Comparison of ENCODE assay signal across 10 cellular contexts in genomic region chr6:37515712-37516075, GRCh38. TPM values are rescaled to one million over a fixed set of nuclear protein-coding genes. Genes with fewer than 3 reads are reported as not detected.
DNase-seq lines count a peak whose midpoint lies in the region; ATAC-seq and TF ChIP-seq lines count a peak whose summit lies in the region.
"Had no signal": no experiment of that assay in that cellular context is flagged by ENCODE, and none has a peak within 500 bp of the region (broad histone marks: within the 10 kb centered on the region; RNA-seq: fewer than 3 reads in every experiment).

No MANE protein-coding gene starts in this region.

- no peak for DNase-seq in Calu3
- DNase-seq in NCI-H146 treated with DMSO at 0.1 percent for 48 hours (lab: John Stamatoyannopoulos, UW; ENCODE audit: unreplicated experiment), result peak; percentile 69
- DNase-seq in central memory CD8-positive, alpha-beta T cell (ENCODE audit: low spot score in 2 of 2), result no peak
- no peak for DNase-seq in NCI-H510A treated with DMSO at 0.1 percent for 48 hours (lab: John Stamatoyannopoulos, UW)
- DNase-seq in islet precursor cell, result no peak
- DNase-seq in NCI-H1048 (lab: John Stamatoyannopoulos, UW), result no peak
- DNase-seq: aorta; GF-D8; stimulated activated CD4-positive, alpha-beta T cell treated with anti-CD3 and anti-CD28 coated beads, Interleukin-12 subunit alpha, Interleukin-12 subunit beta, amount 100 ng/mL, for 4 hours had no signal

- peak overlapping the region; percentile 1 for H3K4me3 Mint-ChIP-seq in Calu3 (ENCODE audit: low read depth, unreplicated experiment)
- H3K4me3 Mint-ChIP-seq in central memory CD8-positive, alpha-beta T cell, result peak overlapping the region; percentile 79

- ATAC-seq in central memory CD8-positive, alpha-beta T cell (replicated peaks; ENCODE audit: extremely low read depth, poor library complexity, severe bottlenecking), result no peak

- H3K4me2 ChIP-seq in parathyroid adenoma (ENCODE audit: low read length), result no peak overlapping the region

- H3K36me3 ChIP-seq in parathyroid adenoma (ENCODE audit: control insufficient read depth, insufficient read depth, low read length), result no peaks in the 10 kb centered on the region

- no peaks in the 10 kb centered on the region for H3K9me3 Mint-ChIP-seq in Calu3 (ENCODE audit: low read depth, unreplicated experiment)
- H3K9me3 Mint-ChIP-seq in central memory CD8-positive, alpha-beta T cell, result no peaks in the 10 kb centered on the region

- H3K9me3 ChIP-seq in parathyroid adenoma (ENCODE audit: control insufficient read depth, low read length), result no peaks in the 10 kb centered on the region

- peaks cover 6% of the 10 kb centered on the region for H3K4me1 Mint-ChIP-seq in Calu3 (ENCODE audit: low read depth, unreplicated experiment)
- H3K4me1 Mint-ChIP-seq in central memory CD8-positive, alpha-beta T cell, result peaks cover 86% of the 10 kb centered on the region

- intact Hi-C loops in Calu3 (cut with micrococcal nuclease; ENCODE audit: unreplicated experiment), result no loop called here

- H3K79me2 ChIP-seq in parathyroid adenoma, result no peaks in the 10 kb centered on the region

- H3K27ac Mint-ChIP-seq in Calu3 (ENCODE audit: unreplicated experiment), result no peak overlapping the region
- peak overlapping the region; percentile 98 for H3K27ac Mint-ChIP-seq in central memory CD8-positive, alpha-beta T cell (ENCODE audit: low read depth)

- H3K9ac ChIP-seq in parathyroid adenoma, result no peak overlapping the region

- H3K27ac ChIP-seq in parathyroid adenoma, result peak overlapping the region; percentile 21

- CTCF ChIA-PET in Calu3 (lab: Charles Lee), result interaction anchor here (1.0 to 1.4 kb wide), 3 partner anchors 14 to 23 kb away, joined by 3 to 4 read pairs (median 3); no protein-coding TSS in a partner anchor

- H3K36me3 Mint-ChIP-seq in Calu3 (ENCODE audit: insufficient read depth, unreplicated experiment), result no peaks in the 10 kb centered on the region
- H3K36me3 Mint-ChIP-seq in central memory CD8-positive, alpha-beta T cell (ENCODE audit: insufficient read depth), result peaks cover 38% of the 10 kb centered on the region

- no peak overlapping the region for H3K4me3 ChIP-seq in parathyroid adenoma (ENCODE audit: low read depth, low read length)

- no TSS peak for BruUV-seq in Calu3 (replicated peaks; lab: Mats Ljungman, UMichigan)

- H3K27me3 Mint-ChIP-seq in Calu3 (ENCODE audit: unreplicated experiment), result peaks cover 86% of the 10 kb centered on the region
- H3K27me3 Mint-ChIP-seq in central memory CD8-positive, alpha-beta T cell, result no peaks in the 10 kb centered on the region

- peaks cover 7% of the 10 kb centered on the region for H3K4me1 ChIP-seq in parathyroid adenoma

- peak overlapping the region; percentile 93 for H2AFZ ChIP-seq in parathyroid adenoma

- TF ChIP-seq CTCF in Calu3 (IDR thresholded peaks at IDR 0.05; ENCODE audit: unreplicated experiment) (no peak), parathyroid adenoma (IDR thresholded peaks at IDR 0.05) (no peak)

- H3K27me3 ChIP-seq in parathyroid adenoma (ENCODE audit: control insufficient read depth, insufficient read depth, low read length), result no peaks in the 10 kb centered on the region

RNA-seq across cellular contexts. Expression of gene CCDC167, which starts 16.0 kb away (rescaled TPM):
- total RNA-seq in Calu3 (2022), result 30.1 and 40.2 TPM in 2 replicates
